19 cellular contexts compared by ENCODE assay signal in the genomic region with DNA sequence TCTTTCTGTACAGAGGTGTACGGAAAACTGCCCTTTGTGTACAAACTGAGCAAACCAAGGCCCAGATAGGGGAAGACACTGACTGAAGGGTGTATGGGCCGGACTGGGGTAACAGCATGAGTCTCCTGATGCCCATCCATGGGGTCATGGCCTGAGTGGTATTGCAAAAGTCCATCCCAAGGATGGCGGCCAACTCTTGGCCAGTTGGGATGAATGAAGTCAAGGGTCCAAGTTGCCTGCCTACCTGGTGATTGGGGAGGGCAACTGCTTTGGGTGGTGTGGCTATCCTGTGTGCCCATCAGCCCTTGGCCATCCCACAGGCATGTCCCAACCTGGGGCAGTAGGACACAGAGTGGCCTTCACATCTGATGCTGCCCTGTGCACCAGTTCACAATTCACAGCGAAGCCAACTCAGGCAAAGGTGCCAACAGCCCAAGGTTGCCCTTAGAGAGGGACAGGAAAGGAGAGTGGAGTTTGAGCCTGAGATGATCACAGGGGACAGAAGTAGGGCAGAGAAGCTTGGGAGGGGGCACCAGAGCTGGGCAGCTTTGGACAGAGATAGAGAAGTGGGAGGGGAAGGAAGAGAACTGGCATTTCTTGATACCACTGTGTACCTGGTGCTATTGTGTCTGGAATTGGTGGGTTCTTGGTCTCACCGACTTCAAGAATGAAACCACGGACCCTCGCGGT. TPM values are rescaled to one million over a fixed set of nuclear protein-coding genes. Genes with fewer than 3 reads are reported as not detected.
DNase-seq lines count a peak whose midpoint lies in the region; ATAC-seq and TF ChIP-seq lines count a peak whose summit lies in the region.
"Had no signal": no experiment of that assay in that cellular context is flagged by ENCODE, and none has a peak within 500 bp of the region (broad histone marks: within the 10 kb centered on the region; RNA-seq: fewer than 3 reads in every experiment).

No MANE protein-coding gene starts in this region.

- no peak overlapping the region for H4K12ac ChIP-seq in trophoblast cell (ENCODE audit: low read depth, low read length)

- no peaks in the 10 kb centered on the region for H3K79me2 ChIP-seq in trophoblast cell (ENCODE audit: control insufficient read depth, insufficient read depth, low read length, poor library complexity)

- ATAC-seq in Right ventricle myocardium inferior, result no peak
- no peak for ATAC-seq in left ventricle myocardium superior
- no peak for ATAC-seq in stimulated activated effector memory CD8-positive, alpha-beta T cell treated with anti-CD3 and anti-CD28 coated beads, Interleukin-12 subunit alpha, Interleukin-12 subunit beta, amount 100 ng/mL, for 72 hours
- ATAC-seq: Panc1 had no signal

- no peak overlapping the region for H3K18ac ChIP-seq in trophoblast cell (ENCODE audit: low read length)

- no peak for TF ChIP-seq CTCF in endodermal cell (conservative IDR thresholded peaks at IDR 0.05)

- 76 to 90% methylated on average over 3 to 8 of the region's 8 CpGs for WGBS in endodermal cell (ENCODE audit: insufficient coverage in 1 of 2, insufficient read length in 1 of 2), 2 experiments
- WGBS in trophoblast cell (ENCODE audit: extremely low coverage, insufficient coverage, insufficient read length), result no CpG with 5 or more reads among the region's 8 CpGs

- H3K27ac ChIP-seq in endodermal cell (ENCODE audit: low read depth, low read length) (no peak overlapping the region), trophoblast cell (ENCODE audit: low read depth, low read length) (peak overlapping the region; percentile 9)
- H3K27ac ChIP-seq: C4-2B, neutrophil, right lobe of liver, SK-N-MC had no signal

- H3K4ac ChIP-seq in trophoblast cell (ENCODE audit: low read depth, low read length), result no peak overlapping the region

- no peak overlapping the region for H2AK5ac ChIP-seq in trophoblast cell (ENCODE audit: low read length)

- H2AFZ ChIP-seq in trophoblast cell (ENCODE audit: insufficient read depth, low read length, poor library complexity), result no peak overlapping the region

- H3K9me3 ChIP-seq in endodermal cell (ENCODE audit: control insufficient read depth, low read length) (peaks cover 23% of the 10 kb centered on the region), trophoblast cell (ENCODE audit: insufficient read depth, low read depth, low read length) (peaks cover 10% of the 10 kb centered on the region)
- H3K9me3 ChIP-seq: neutrophil, right lobe of liver had no signal

- no peak overlapping the region for H3K27ac Mint-ChIP-seq in endodermal cell
- H3K27ac Mint-ChIP-seq in stimulated activated effector memory CD8-positive, alpha-beta T cell treated with anti-CD3 and anti-CD28 coated beads, Interleukin-12 subunit alpha, Interleukin-12 subunit beta, amount 100 ng/mL, for 72 hours, result no peak overlapping the region
- H3K27ac Mint-ChIP-seq: activated T-helper 2 cell treated with anti-CD3 and anti-CD28 coated beads, Interferon-gamma antibody, Interleukin-2, Interleukin-4, amounts not matched to agents 10 μg/mL and 5 μg/mL and 100 μg/mL, durations not matched to agents 14 hours and 24 hours and 36 hours had no signal

- DNase-seq in Right ventricle myocardium inferior (ENCODE audit: missing footprints) (peak; percentile 33), left ventricle myocardium superior (no peak), endodermal cell (peak; percentile 22), trophoblast cell (no peak), ureter (ENCODE audit: low spot score) (peak; percentile 28), NCI-H446 (lab: John Stamatoyannopoulos, UW) (no peak), NCI-H1694 (lab: John Stamatoyannopoulos, UW) (no peak)
- DNase-seq in stimulated activated effector memory CD8-positive, alpha-beta T cell treated with anti-CD3 and anti-CD28 coated beads, Interleukin-12 subunit alpha, Interleukin-12 subunit beta, amount 100 ng/mL, for 72 hours (ENCODE audit: low spot score in 2 of 2), result no peak
- DNase-seq: activated CD4-positive, alpha-beta T cell treated with anti-CD3 and anti-CD28 coated beads for 1 hour; NCI-H1105; right lobe of liver; stimulated activated CD4-positive, alpha-beta T cell treated with anti-CD3 and anti-CD28 coated beads, Interleukin-1b, Interleukin-23, amount 100 ng/mL, for 48 hours had no signal

- no peak overlapping the region for H2BK12ac ChIP-seq in trophoblast cell (ENCODE audit: low read length)

- H3K27me3 Mint-ChIP-seq in endodermal cell (ENCODE audit: insufficient read depth), result peaks cover 10% of the 10 kb centered on the region

- no peak overlapping the region for H2BK5ac ChIP-seq in trophoblast cell (ENCODE audit: low read depth, low read length, poor library complexity)

- H3K36me3 ChIP-seq in endodermal cell (ENCODE audit: control insufficient read depth, insufficient read depth, low read length) (no peaks in the 10 kb centered on the region), trophoblast cell (ENCODE audit: control insufficient read depth in 1 of 2, insufficient read depth in 2 of 2, low read length in 2 of 2) (no peaks in the 10 kb centered on the region)
- H3K36me3 ChIP-seq: neutrophil, right lobe of liver had no signal

- H3K4me1 ChIP-seq in endodermal cell (ENCODE audit: control insufficient read depth, insufficient read depth, low read length) (no peaks in the 10 kb centered on the region), trophoblast cell (ENCODE audit: control insufficient read depth in 1 of 2, insufficient read depth in 2 of 2, low read length in 2 of 2) (peaks cover 5 to 16% of the 10 kb centered on the region in 2 experiments)
- H3K4me1 ChIP-seq: right lobe of liver had no signal

- no peak overlapping the region for H3K4me3 Mint-ChIP-seq in endodermal cell
- no peak overlapping the region for H3K4me3 Mint-ChIP-seq in stimulated activated effector memory CD8-positive, alpha-beta T cell treated with anti-CD3 and anti-CD28 coated beads, Interleukin-12 subunit alpha, Interleukin-12 subunit beta, amount 100 ng/mL, for 72 hours
- H3K4me3 Mint-ChIP-seq: central memory CD8-positive, alpha-beta T cell had no signal

- no peak overlapping the region for H3K4me2 ChIP-seq in trophoblast cell (ENCODE audit: low read length)

- H4K91ac ChIP-seq in trophoblast cell (ENCODE audit: low read depth, low read length), result no peak overlapping the region

- no peaks in the 10 kb centered on the region for H3K79me1 ChIP-seq in trophoblast cell (ENCODE audit: low read length)

- no peak overlapping the region for H4K8ac ChIP-seq in trophoblast cell (ENCODE audit: low read depth, low read length)

- intact Hi-C loops in Right ventricle myocardium inferior (cut with DNase I), result no loop called here
- intact Hi-C loops in left ventricle myocardium superior (cut with micrococcal nuclease), result no loop called here

- no peak overlapping the region for H2BK120ac ChIP-seq in trophoblast cell (ENCODE audit: insufficient read depth, low read length, poor library complexity)

- H3K23ac ChIP-seq in trophoblast cell (ENCODE audit: low read length), result no peak overlapping the region

- no peak overlapping the region for H3K4me3 ChIP-seq in endodermal cell (ENCODE audit: low read length)
- no peak overlapping the region for H3K4me3 ChIP-seq in trophoblast cell (ENCODE audit: low read depth, low read length)
- H3K4me3 ChIP-seq: right lobe of liver, SK-N-MC had no signal

- H3K9me3 Mint-ChIP-seq in endodermal cell, result peaks cover 37% of the 10 kb centered on the region
- no peaks in the 10 kb centered on the region for H3K9me3 Mint-ChIP-seq in stimulated activated effector memory CD8-positive, alpha-beta T cell treated with anti-CD3 and anti-CD28 coated beads, Interleukin-12 subunit alpha, Interleukin-12 subunit beta, amount 100 ng/mL, for 72 hours
- H3K9me3 Mint-ChIP-seq: activated T-helper 2 cell treated with anti-CD3 and anti-CD28 coated beads, Interferon-gamma antibody, Interleukin-2, Interleukin-4, amounts not matched to agents 10 μg/mL and 5 μg/mL and 100 μg/mL, durations not matched to agents 14 hours and 24 hours and 36 hours; central memory CD8-positive, alpha-beta T cell had no signal

- H3K9ac ChIP-seq in endodermal cell (ENCODE audit: extremely low read depth, low read length, poor library complexity, severe bottlenecking) (no peak overlapping the region), trophoblast cell (ENCODE audit: low read length) (no peak overlapping the region)

- H3K27me3 ChIP-seq in endodermal cell (ENCODE audit: control insufficient read depth, insufficient read depth, low read length, poor library complexity, severe bottlenecking), result no peaks in the 10 kb centered on the region
- H3K27me3 ChIP-seq in trophoblast cell (ENCODE audit: insufficient read depth, low read length), result no peaks in the 10 kb centered on the region
- H3K27me3 ChIP-seq: right lobe of liver had no signal

- no peak overlapping the region for H3K14ac ChIP-seq in trophoblast cell (ENCODE audit: low read length)

- no peaks in the 10 kb centered on the region for H3K36me3 Mint-ChIP-seq in endodermal cell (ENCODE audit: low read depth)
- H3K36me3 Mint-ChIP-seq in stimulated activated effector memory CD8-positive, alpha-beta T cell treated with anti-CD3 and anti-CD28 coated beads, Interleukin-12 subunit alpha, Interleukin-12 subunit beta, amount 100 ng/mL, for 72 hours, result no peaks in the 10 kb centered on the region

- H3K4me1 Mint-ChIP-seq in endodermal cell, result peaks cover 11% of the 10 kb centered on the region
- H3K4me1 Mint-ChIP-seq in stimulated activated effector memory CD8-positive, alpha-beta T cell treated with anti-CD3 and anti-CD28 coated beads, Interleukin-12 subunit alpha, Interleukin-12 subunit beta, amount 100 ng/mL, for 72 hours, result peaks cover 16% of the 10 kb centered on the region

RNA-seq across cellular contexts. Expression of gene COL15A1, which starts 46.6 kb away (rescaled TPM):
- total RNA-seq in Right ventricle myocardium inferior, result 58.3 TPM
- 47.2 TPM for total RNA-seq in left ventricle myocardium superior
- total RNA-seq in endodermal cell, result under 1 TPM in 1 of 2 donors, not detected in 1; 0.27 TPM
- polyA plus RNA-seq in endodermal cell (2013, experiment 1 of 2), result 0.39 TPM
- polyA plus RNA-seq in endodermal cell (2013, experiment 2 of 2), result 0.33 TPM
- polyA plus RNA-seq in trophoblast cell (2013), result 0.51 and 0.57 TPM in 2 replicates
- 63.2 TPM for total RNA-seq in ureter
- total RNA-seq: activated T-helper 2 cell treated with anti-CD3 and anti-CD28 coated beads, Interferon-gamma antibody, Interleukin-2, Interleukin-4, amounts not matched to agents 10 μg/mL and 5 μg/mL and 100 μg/mL, durations not matched to agents 14 hours and 24 hours and 36 hours; mononuclear cell had no signal

Comparison
In these comparisons a context has a peak if more than half of its experiments do, and no peak if none do; other contexts are left out.
1. DNase-seq: peak in Right ventricle myocardium inferior (single experiment), endodermal cell (single experiment) and ureter (single experiment); none in left ventricle myocardium superior (single experiment), trophoblast cell (0 of 2), stimulated activated effector memory CD8-positive, alpha-beta T cell treated with anti-CD3 and anti-CD28 coated beads, Interleukin-12 subunit alpha, Interleukin-12 subunit beta, amount 100 ng/mL, for 72 hours (0 of 2), NCI-H446 (0 of 2) and NCI-H1694 (single experiment).
2. RNA of gene COL15A1, which starts 46.6 kb away (total RNA-seq): 63.2 TPM in ureter (single experiment), 58.3 TPM in Right ventricle myocardium inferior (single experiment) and 47.2 TPM in left ventricle myocardium superior (single experiment); 0.27 TPM in endodermal cell; every median in the first group is over 10 times any median in the second.